Comparison of ENCODE assay signal across 1 cellular context in genomic region chr7:81173766-81174281, GRCh38.
TF ChIP-seq lines count a peak whose summit lies in the region.

No MANE protein-coding gene starts in this region.

TF ChIP-seq in HEK293, 187 proteins besides CTCF, POLR2A, EP300 and RAD21 (continued from another document):
- 0 out of 2 replicates have a peak, but pooled peaks have one; percentile 47 for TF ChIP-seq PRDM10 (tag by site-specific recombination; IDR thresholded peaks at IDR 0.05)
- 0 out of 2 replicates have a peak, but pooled peaks have one; percentile 44 for TF ChIP-seq MZF1 (tag by site-specific recombination; IDR thresholded peaks at IDR 0.05; ENCODE audit: borderline replicate concordance)
